13 cellular contexts compared by ENCODE assay signal in the genomic region with DNA sequence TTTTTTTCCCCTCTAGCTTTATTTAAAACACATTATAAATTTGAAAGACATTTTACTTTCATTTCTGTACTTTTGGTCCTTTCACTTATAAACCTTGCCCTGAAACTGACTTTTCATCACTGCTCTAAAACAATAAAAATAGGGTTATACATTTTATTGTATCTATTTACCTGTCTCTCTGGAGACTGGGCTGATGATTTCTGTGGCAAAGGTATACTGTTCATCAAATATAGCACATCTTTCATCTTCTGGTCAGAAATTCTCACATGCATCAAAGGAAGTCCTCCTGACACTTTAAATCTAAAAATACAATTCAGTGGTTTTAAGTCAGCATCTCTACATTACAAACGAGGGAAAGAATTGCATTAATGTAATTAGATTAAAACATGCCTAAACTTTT.
DNase-seq lines count a peak whose midpoint lies in the region; ATAC-seq and TF ChIP-seq lines count a peak whose summit lies in the region.
"Had no signal": no experiment of that assay in that cellular context is flagged by ENCODE, and none has a peak within 500 bp of the region (broad histone marks: within the 10 kb centered on the region; RNA-seq: fewer than 3 reads in every experiment).

No MANE protein-coding gene starts in this region.

- H3K9me3 ChIP-seq in CD8-positive, alpha-beta memory T cell (ENCODE audit: low read length) = no peaks in the 10 kb centered on the region
- no peaks in the 10 kb centered on the region for H3K9me3 ChIP-seq in skeletal muscle tissue (ENCODE audit: control insufficient read depth in 3 of 3, low read length in 3 of 3)
- H3K9me3 ChIP-seq: BE2C had no signal

- no peak overlapping the region for H3K4me3 ChIP-seq in CD8-positive, alpha-beta memory T cell (ENCODE audit: low read length)
- no peak overlapping the region for H3K4me3 ChIP-seq in skeletal muscle tissue (ENCODE audit: low read length in 3 of 3)

- POLR2A ChIA-PET in activated CD8-positive, alpha-beta T cell treated with anti-CD3 and anti-CD28 coated beads for 36 hours (lab: Charles Lee) = no interaction called here
- POLR2A ChIA-PET in activated CD8-positive, alpha-beta T cell treated with anti-CD3 and anti-CD28 coated beads, Interleukin-2, amount 10 ng/mL, durations not matched to agents 7 days and 5 days (lab: Charles Lee) = no interaction called here
- POLR2A ChIA-PET in CD8-positive, alpha-beta memory T cell (lab: Charles Lee) = no interaction called here

- H3K36me3 Mint-ChIP-seq in activated CD8-positive, alpha-beta T cell treated with anti-CD3 and anti-CD28 coated beads for 36 hours (ENCODE audit: low read depth) = peaks cover 31% of the 10 kb centered on the region
- peaks cover 53% of the 10 kb centered on the region for H3K36me3 Mint-ChIP-seq in activated CD8-positive, alpha-beta T cell treated with anti-CD3 and anti-CD28 coated beads, Interleukin-2, amount 10 ng/mL, durations not matched to agents 7 days and 5 days (ENCODE audit: low read depth)
- H3K36me3 Mint-ChIP-seq in CD8-positive, alpha-beta memory T cell = peaks cover 0 to 73% (median 28%) of the 10 kb centered on the region in 3 donors
- H3K36me3 Mint-ChIP-seq in effector memory CD8-positive, alpha-beta T cell (ENCODE audit: insufficient read depth) = peaks cover 40% of the 10 kb centered on the region
- H3K36me3 Mint-ChIP-seq in nephron progenitor cell (ENCODE audit: low read depth) = peaks cover 29% of the 10 kb centered on the region

- intact Hi-C loops in activated CD8-positive, alpha-beta T cell treated with anti-CD3 and anti-CD28 coated beads for 36 hours (cut with micrococcal nuclease) = no loop called here

- H3K27me3 Mint-ChIP-seq in activated CD8-positive, alpha-beta T cell treated with anti-CD3 and anti-CD28 coated beads for 36 hours = no peaks in the 10 kb centered on the region
- H3K27me3 Mint-ChIP-seq in activated CD8-positive, alpha-beta T cell treated with anti-CD3 and anti-CD28 coated beads, Interleukin-2, amount 10 ng/mL, durations not matched to agents 7 days and 5 days (ENCODE audit: low read depth) = no peaks in the 10 kb centered on the region
- H3K27me3 Mint-ChIP-seq in CD8-positive, alpha-beta memory T cell = no peaks in the 10 kb centered on the region
- no peaks in the 10 kb centered on the region for H3K27me3 Mint-ChIP-seq in effector memory CD8-positive, alpha-beta T cell
- no peaks in the 10 kb centered on the region for H3K27me3 Mint-ChIP-seq in nephron progenitor cell (ENCODE audit: low read depth, poor library complexity)
- H3K27me3 Mint-ChIP-seq: CD4-positive, alpha-beta T cell had no signal

- no peaks in the 10 kb centered on the region for H3K9me3 Mint-ChIP-seq in activated CD8-positive, alpha-beta T cell treated with anti-CD3 and anti-CD28 coated beads for 36 hours
- no peaks in the 10 kb centered on the region for H3K9me3 Mint-ChIP-seq in activated CD8-positive, alpha-beta T cell treated with anti-CD3 and anti-CD28 coated beads, Interleukin-2, amount 10 ng/mL, durations not matched to agents 7 days and 5 days (ENCODE audit: insufficient read depth)
- no peaks in the 10 kb centered on the region for H3K9me3 Mint-ChIP-seq in CD8-positive, alpha-beta memory T cell
- H3K9me3 Mint-ChIP-seq in effector memory CD8-positive, alpha-beta T cell = no peaks in the 10 kb centered on the region
- no peaks in the 10 kb centered on the region for H3K9me3 Mint-ChIP-seq in nephron progenitor cell
- H3K9me3 Mint-ChIP-seq: CD4-positive, alpha-beta T cell had no signal

- peak overlapping the region; percentile 64 for H3K27ac Mint-ChIP-seq in activated CD8-positive, alpha-beta T cell treated with anti-CD3 and anti-CD28 coated beads for 36 hours
- no peak overlapping the region for H3K27ac Mint-ChIP-seq in activated CD8-positive, alpha-beta T cell treated with anti-CD3 and anti-CD28 coated beads, Interleukin-2, amount 10 ng/mL, durations not matched to agents 7 days and 5 days
- peak overlapping the region in 7 of 8 donors; percentile 1 to 62 (median 22) for H3K27ac Mint-ChIP-seq in CD8-positive, alpha-beta memory T cell
- H3K27ac Mint-ChIP-seq in effector memory CD8-positive, alpha-beta T cell = peak overlapping the region; percentile 29 to 59
- no peak overlapping the region for H3K27ac Mint-ChIP-seq in nephron progenitor cell
- H3K27ac Mint-ChIP-seq: CD4-positive, alpha-beta T cell had no signal

- no peak for ATAC-seq in activated CD8-positive, alpha-beta T cell treated with anti-CD3 and anti-CD28 coated beads for 36 hours
- ATAC-seq in activated CD8-positive, alpha-beta T cell treated with anti-CD3 and anti-CD28 coated beads, Interleukin-2, amount 10 ng/mL, durations not matched to agents 7 days and 5 days = no peak
- ATAC-seq in effector memory CD8-positive, alpha-beta T cell (replicated peaks) = peak; percentile 64

- CTCF ChIA-PET in activated CD8-positive, alpha-beta T cell treated with anti-CD3 and anti-CD28 coated beads for 36 hours (lab: Charles Lee) = interaction anchor here (1.0 to 1.2 kb wide), 2 partner anchors 9 to 151 kb away, joined by 3 to 4 read pairs; no protein-coding TSS in a partner anchor
- CTCF ChIA-PET in activated CD8-positive, alpha-beta T cell treated with anti-CD3 and anti-CD28 coated beads, Interleukin-2, amount 10 ng/mL, durations not matched to agents 7 days and 5 days (lab: Charles Lee) = interaction anchor here (1.3 to 1.4 kb wide), 3 partner anchors 8 to 86 kb away, joined by 3 to 9 read pairs (median 6); a partner anchor contains a TSS
- CTCF ChIA-PET in CD8-positive, alpha-beta memory T cell (lab: Charles Lee) = no interaction called here

- H3K36me3 ChIP-seq in CD8-positive, alpha-beta memory T cell (ENCODE audit: insufficient read depth, low read length) = peaks cover 25% of the 10 kb centered on the region
- peaks cover 3 to 24% (median 10%) of the 10 kb centered on the region in 3 donors for H3K36me3 ChIP-seq in skeletal muscle tissue (ENCODE audit: control insufficient read depth in 3 of 3, insufficient read depth in 3 of 3, low read length in 3 of 3)

- peak overlapping the region in 2 of 3 donors; percentile 23 to 28 for H3K9ac ChIP-seq in skeletal muscle tissue (ENCODE audit: low read depth in 1 of 3, low read length in 3 of 3)

- no peaks in the 10 kb centered on the region for H3K4me1 ChIP-seq in CD8-positive, alpha-beta memory T cell (ENCODE audit: insufficient read depth, low read length)
- peaks cover 7 to 11% (median 8%) of the 10 kb centered on the region in 3 donors for H3K4me1 ChIP-seq in skeletal muscle tissue (ENCODE audit: control insufficient read depth in 3 of 3, insufficient read depth in 3 of 3, low read length in 3 of 3)

- peaks cover 14% of the 10 kb centered on the region for H3K4me1 Mint-ChIP-seq in activated CD8-positive, alpha-beta T cell treated with anti-CD3 and anti-CD28 coated beads for 36 hours (ENCODE audit: low read depth)
- peaks cover 12% of the 10 kb centered on the region for H3K4me1 Mint-ChIP-seq in activated CD8-positive, alpha-beta T cell treated with anti-CD3 and anti-CD28 coated beads, Interleukin-2, amount 10 ng/mL, durations not matched to agents 7 days and 5 days (ENCODE audit: low read depth)
- H3K4me1 Mint-ChIP-seq in CD8-positive, alpha-beta memory T cell = peaks cover 15 to 18% (median 17%) of the 10 kb centered on the region in 3 donors
- H3K4me1 Mint-ChIP-seq in effector memory CD8-positive, alpha-beta T cell (ENCODE audit: low read depth in 2 of 2) = peaks cover 10 to 17% of the 10 kb centered on the region in 2 donors
- peaks cover 12% of the 10 kb centered on the region for H3K4me1 Mint-ChIP-seq in nephron progenitor cell

- no peak for DNase-seq in activated CD8-positive, alpha-beta T cell treated with anti-CD3 and anti-CD28 coated beads for 36 hours
- no peak for DNase-seq in activated CD8-positive, alpha-beta T cell treated with anti-CD3 and anti-CD28 coated beads, Interleukin-2, amount 10 ng/mL, durations not matched to agents 7 days and 5 days
- DNase-seq in CD8-positive, alpha-beta memory T cell = no peak
- DNase-seq in effector memory CD8-positive, alpha-beta T cell = no peak
- DNase-seq in activated naive CD4-positive, alpha-beta T cell (lab: John Stamatoyannopoulos, UW) = no peak
- DNase-seq in nephron progenitor cell = no peak
- no peak for DNase-seq in HuH-7 (ENCODE audit: low spot score)
- DNase-seq: BE2C; CD4-positive, alpha-beta T cell; DMS79; KBM-7; SIG-M5 had no signal

- no peaks in the 10 kb centered on the region for H3K27me3 ChIP-seq in CD8-positive, alpha-beta memory T cell (ENCODE audit: insufficient read depth, low read length, poor library complexity, severe bottlenecking)
- no peaks in the 10 kb centered on the region for H3K27me3 ChIP-seq in skeletal muscle tissue (ENCODE audit: control insufficient read depth in 3 of 3, insufficient read depth in 3 of 3, low read length in 3 of 3)
- H3K27me3 ChIP-seq: BE2C had no signal

- TF ChIP-seq CTCF in activated CD8-positive, alpha-beta T cell treated with anti-CD3 and anti-CD28 coated beads for 36 hours (IDR thresholded peaks at IDR 0.05) = no peak
- TF ChIP-seq CTCF in nephron progenitor cell (IDR thresholded peaks at IDR 0.05) = no peak

- no peak overlapping the region for H3K27ac ChIP-seq in CD8-positive, alpha-beta memory T cell (ENCODE audit: low read depth, low read length)
- peak overlapping the region; percentile 91 for H3K27ac ChIP-seq in skeletal muscle tissue (ENCODE audit: low read depth, low read length)

- H3K4me3 Mint-ChIP-seq in activated CD8-positive, alpha-beta T cell treated with anti-CD3 and anti-CD28 coated beads for 36 hours = no peak overlapping the region
- H3K4me3 Mint-ChIP-seq in activated CD8-positive, alpha-beta T cell treated with anti-CD3 and anti-CD28 coated beads, Interleukin-2, amount 10 ng/mL, durations not matched to agents 7 days and 5 days = no peak overlapping the region
- no peak overlapping the region for H3K4me3 Mint-ChIP-seq in CD8-positive, alpha-beta memory T cell
- no peak overlapping the region for H3K4me3 Mint-ChIP-seq in effector memory CD8-positive, alpha-beta T cell
- H3K4me3 Mint-ChIP-seq in nephron progenitor cell = no peak overlapping the region
- H3K4me3 Mint-ChIP-seq: CD4-positive, alpha-beta T cell had no signal

Comparison
In these comparisons a context has a peak if more than half of its experiments do, and no peak if none do; other contexts are left out.
1. H3K27ac Mint-ChIP-seq: peak in activated CD8-positive, alpha-beta T cell treated with anti-CD3 and anti-CD28 coated beads for 36 hours (single experiment), CD8-positive, alpha-beta memory T cell (7 of 8) and effector memory CD8-positive, alpha-beta T cell (2 of 2); none in activated CD8-positive, alpha-beta T cell treated with anti-CD3 and anti-CD28 coated beads, Interleukin-2, amount 10 ng/mL, durations not matched to agents 7 days and 5 days (single experiment) and nephron progenitor cell (single experiment).